In the genomic region with DNA sequence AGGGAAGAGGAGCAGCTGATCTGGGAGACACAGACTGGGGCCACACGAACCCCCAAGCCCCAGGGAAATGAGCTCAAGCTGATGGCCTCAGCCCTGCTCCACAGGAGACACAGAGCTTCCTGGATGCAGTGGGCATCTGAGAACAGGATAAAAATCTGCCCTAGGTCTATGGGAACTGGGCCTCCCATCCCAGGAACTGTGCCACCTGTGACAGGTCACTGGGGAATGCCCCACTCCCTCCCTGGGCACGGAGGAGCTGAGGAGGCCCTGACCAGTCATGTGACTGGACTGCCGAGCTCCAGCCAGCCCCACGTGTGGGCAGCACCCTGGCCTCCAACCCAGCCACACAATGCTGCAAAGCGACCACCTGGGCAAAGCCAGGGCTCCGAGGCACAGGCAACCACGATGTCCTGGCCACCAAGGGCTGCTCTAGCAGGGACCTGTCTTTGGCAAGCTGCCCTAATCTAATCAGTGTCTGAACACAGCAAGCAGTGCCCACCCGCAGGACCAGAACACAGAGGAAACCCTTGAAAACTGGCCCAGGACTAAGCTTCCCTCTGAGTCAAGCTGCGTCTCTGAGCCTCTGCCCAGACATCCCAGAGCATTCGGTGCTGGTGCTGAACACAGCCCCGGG, we compare ENCODE assay signal across 1 cellular context.
A peak's percentile ranks its signal among the peaks of the same experiment; 100 is the strongest.
TF ChIP-seq lines count a peak whose summit lies in the region.

No MANE protein-coding gene starts in this region.

TF ChIP-seq in A549, 52 proteins besides CTCF, POLR2A, EP300 and RAD21:
- TF ChIP-seq, protein P1, sequence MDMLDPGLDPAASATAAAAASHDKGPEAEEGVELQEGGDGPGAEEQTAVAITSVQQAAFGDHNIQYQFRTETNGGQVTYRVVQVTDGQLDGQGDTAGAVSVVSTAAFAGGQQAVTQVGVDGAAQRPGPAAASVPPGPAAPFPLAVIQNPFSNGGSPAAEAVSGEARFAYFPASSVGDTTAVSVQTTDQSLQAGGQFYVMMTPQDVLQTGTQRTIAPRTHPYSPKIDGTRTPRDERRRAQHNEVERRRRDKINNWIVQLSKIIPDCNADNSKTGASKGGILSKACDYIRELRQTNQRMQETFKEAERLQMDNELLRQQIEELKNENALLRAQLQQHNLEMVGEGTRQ (IDR thresholded peaks at IDR 0.05): peak; percentile 52
- TF ChIP-seq GATA3 (IDR thresholded peaks at IDR 0.05; ENCODE audit: borderline replicate concordance): no peak
